34 cellular contexts compared by ENCODE assay signal in genomic region chr1:215064327-215064726, GRCh38. TPM values are rescaled to one million over a fixed set of nuclear protein-coding genes. Genes with fewer than 3 reads are reported as not detected.
"Had no signal": no experiment of that assay in that cellular context is flagged by ENCODE, and none has a peak within 500 bp of the region (broad histone marks: within the 10 kb centered on the region; RNA-seq: fewer than 3 reads in every experiment).

No MANE protein-coding gene starts in this region.

- H3K27ac ChIP-seq: brain microvascular endothelial cell, epithelial cell of prostate, esophagus squamous epithelium, gastrocnemius medialis, heart left ventricle, WERI-Rb-1 had no signal

- H3K4me1 Mint-ChIP-seq: activated B cell treated with CpG ODN at 0.5 μM for 24 hours; activated T-helper 17 cell treated with anti-CD3 and anti-CD28 coated beads, Interleukin-2, amount 50 U/mL, for 72 hours; T-helper 17 cell had no signal

- H3K4me3 ChIP-seq: esophagus squamous epithelium, gastrocnemius medialis, heart left ventricle had no signal

- H3K4me3 Mint-ChIP-seq: activated B cell treated with CpG ODN at 0.5 μM for 24 hours; activated CD8-positive, alpha-beta T cell treated with anti-CD3 and anti-CD28 coated beads for 36 hours; activated naive CD8-positive, alpha-beta T cell; activated T-cell treated with anti-CD3 and anti-CD28 coated beads, Interleukin-2, amount 50 U/mL, for 4 hours; activated T-helper 17 cell treated with anti-CD3 and anti-CD28 coated beads, Interleukin-2, amount 50 U/mL, for 72 hours; effector memory CD8-positive, alpha-beta T cell; T-helper 17 cell; T-helper 2 cell treated with Interferon-gamma antibody and Interleukin-4, amounts not matched to agents 5 μg/mL and 100 μg/mL, for 36 hours had no signal

- H3K27me3 Mint-ChIP-seq: activated B cell treated with CpG ODN at 0.5 μM for 24 hours; effector memory CD8-positive, alpha-beta T cell; T-helper 17 cell had no signal

- H3K36me3 ChIP-seq: brain microvascular endothelial cell, esophagus squamous epithelium, gastrocnemius medialis, heart left ventricle, WERI-Rb-1 had no signal

- H3K9me3 ChIP-seq: esophagus squamous epithelium, gastrocnemius medialis, heart left ventricle had no signal

- H3K27ac Mint-ChIP-seq: activated B cell treated with CpG ODN at 0.5 μM for 24 hours; activated CD8-positive, alpha-beta T cell treated with anti-CD3 and anti-CD28 coated beads for 36 hours; activated naive CD8-positive, alpha-beta T cell; activated T-helper 17 cell treated with anti-CD3 and anti-CD28 coated beads, Interleukin-2, amount 50 U/mL, for 72 hours; effector memory CD8-positive, alpha-beta T cell; T-helper 17 cell; T-helper 2 cell treated with Interferon-gamma antibody and Interleukin-4, amounts not matched to agents 5 μg/mL and 100 μg/mL, for 36 hours had no signal

- H3K36me3 Mint-ChIP-seq: activated naive CD8-positive, alpha-beta T cell had no signal

- H3K9me3 Mint-ChIP-seq: activated B cell treated with CpG ODN at 0.5 μM for 24 hours; activated CD8-positive, alpha-beta T cell treated with anti-CD3 and anti-CD28 coated beads for 36 hours; activated T-cell treated with anti-CD3 and anti-CD28 coated beads, Interleukin-2, amount 50 U/mL, for 4 hours; activated T-helper 17 cell treated with anti-CD3 and anti-CD28 coated beads, Interleukin-2, amount 50 U/mL, for 72 hours; T-helper 2 cell treated with Interferon-gamma antibody and Interleukin-4, amounts not matched to agents 5 μg/mL and 100 μg/mL, for 36 hours had no signal

- DNase-seq: activated B cell treated with CpG ODN at 0.5 μM for 24 hours; activated CD4-positive, alpha-beta T cell treated with anti-CD3 and anti-CD28 coated beads for 48 hours; activated CD4-positive, alpha-beta T cell treated with anti-CD3 and anti-CD28 coated beads, Interleukin-2, amount 50 U/mL, for 1 hour; activated CD4-positive, alpha-beta T cell treated with anti-CD3 and anti-CD28 coated beads, Interleukin-2, amount 50 U/mL, for 48 hours; activated CD8-positive, alpha-beta memory T cell treated with anti-CD3 and anti-CD28 coated beads for 24 hours; activated CD8-positive, alpha-beta T cell treated with anti-CD3 and anti-CD28 coated beads for 36 hours; activated effector memory CD4-positive, alpha-beta T cell treated with Interleukin-2 at 50 U/mL for 16 hours; activated gamma-delta T cell treated with Interleukin-2 at 50 U/mL for 16 hours; activated naive CD4-positive, alpha-beta T cell treated with anti-CD3 and anti-CD28 coated beads, Interleukin-2, amount 50 U/mL, for 16 hours; activated naive CD4-positive, alpha-beta T cell treated with Interleukin-2 at 50 U/mL for 16 hours; activated T-cell treated with anti-CD3 and anti-CD28 coated beads, Interleukin-2, amount 50 U/mL, for 4 hours; amniotic stem cell; anterior cingulate cortex; brain microvascular endothelial cell; caudate nucleus; cortex of kidney; dermis blood vessel endothelial cell; effector CD4-positive, alpha-beta T cell; effector memory CD8-positive, alpha-beta T cell; esophagus squamous epithelium; gastrocnemius medialis; glutamatergic neuron; heart left ventricle; T-helper 17 cell; T1000; WERI-Rb-1 had no signal

- FAIRE-seq: astrocyte, colon had no signal

- H3K4me1 ChIP-seq: gastrocnemius medialis, heart left ventricle had no signal

- H3K27me3 ChIP-seq: brain microvascular endothelial cell, esophagus squamous epithelium, gastrocnemius medialis, heart left ventricle had no signal

- ATAC-seq: activated CD4-positive, CD25-positive, alpha-beta regulatory T cell treated with anti-CD3 and anti-CD28 coated beads, Interleukin-2, amount 50 U/mL, for 24 hours; activated CD8-positive, alpha-beta T cell treated with anti-CD3 and anti-CD28 coated beads for 36 hours; activated T-cell treated with anti-CD3 and anti-CD28 coated beads, Interleukin-2, amount 50 U/mL, for 4 hours; activated T-helper 17 cell treated with anti-CD3 and anti-CD28 coated beads, Interleukin-2, amount 50 U/mL, for 72 hours; effector memory CD8-positive, alpha-beta T cell; gastrocnemius medialis; heart left ventricle; T-helper 17 cell had no signal

RNA-seq across cellular contexts. Expression of gene KCNK2, which starts 18.2 kb away (rescaled TPM):
- total RNA-seq: activated B cell treated with CpG ODN at 0.5 μM for 24 hours; activated CD8-positive, alpha-beta T cell treated with anti-CD3 and anti-CD28 coated beads for 36 hours; activated T-cell treated with anti-CD3 and anti-CD28 coated beads, Interleukin-2, amount 50 U/mL, for 4 hours; activated T-helper 17 cell treated with anti-CD3 and anti-CD28 coated beads, Interleukin-2, amount 50 U/mL, for 72 hours; chondrocyte; dermis blood vessel endothelial cell; T-helper 17 cell had no signal
